Comparison of ENCODE assay signal across 8 cellular contexts in genomic region chr3:132255041-132255745, GRCh38.
DNase-seq lines count a peak whose midpoint lies in the region; ATAC-seq and TF ChIP-seq lines count a peak whose summit lies in the region.
"Had no signal": no experiment of that assay in that cellular context is flagged by ENCODE, and none has a peak within 500 bp of the region (broad histone marks: within the 10 kb centered on the region; RNA-seq: fewer than 3 reads in every experiment).

No MANE protein-coding gene starts in this region.

- peak; percentile 95 for DNase-seq in GM23248
- DNase-seq in RWPE1 (ENCODE audit: low spot score) = peak; percentile 19
- peak; percentile 71 for DNase-seq in fibroblast of villous mesenchyme (ENCODE audit: low read depth)
- DNase-seq in testis = no peak
- no peak for DNase-seq in activated naive CD4-positive, alpha-beta T cell (lab: John Stamatoyannopoulos, UW)
- DNase-seq: activated T-cell treated with anti-CD3 and anti-CD28 coated beads, Interleukin-2, amount 50 U/mL, for 1 hour had no signal

- peaks cover 35% of the 10 kb centered on the region for H3F3A ChIP-seq in GM23248 (ENCODE audit: insufficient read depth)

- peaks cover 34% of the 10 kb centered on the region for H3K4me1 ChIP-seq in GM23248 (ENCODE audit: insufficient read depth)
- H3K4me1 ChIP-seq in skeletal muscle satellite cell (ENCODE audit: control insufficient read depth, insufficient read depth, low read length) = peaks cover 20% of the 10 kb centered on the region
- H3K4me1 ChIP-seq in testis = no peaks in the 10 kb centered on the region

- no peaks in the 10 kb centered on the region for H3K9me2 ChIP-seq in GM23248 (ENCODE audit: insufficient read depth)

- POLR2A ChIA-PET in RWPE1 (lab: Yijun Ruan, JAX; ENCODE audit: low non-redundant PET) = interaction anchor here (0.6 kb wide), 1 partner anchor 97 kb away, joined by 3 read pairs; no protein-coding TSS in a partner anchor

- CTCF ChIA-PET in RWPE1 (lab: Yijun Ruan, JAX) = interaction anchor here (0.6 to 1.4 kb wide), 3 partner anchors 33 to 97 kb away, joined by 3 to 16 read pairs (median 3); no protein-coding TSS in a partner anchor

- ATAC-seq in HG03378 (IDR thresholded peaks at IDR 0.05; ENCODE audit: unreplicated experiment) = no peak

- in situ Hi-C loops in GM23248 (cut with MboI) = loop anchor here (10.0 kb wide), 1 partner anchor 150 kb away; no protein-coding TSS in a partner anchor

- H3K27me3 ChIP-seq in GM23248 (replicated peaks; ENCODE audit: insufficient read depth) (no peaks in the 10 kb centered on the region), skeletal muscle satellite cell (ENCODE audit: control insufficient read depth, insufficient read depth, low read length) (no peaks in the 10 kb centered on the region), testis (no peaks in the 10 kb centered on the region)

- H3K36me3 ChIP-seq in GM23248 (ENCODE audit: low read depth) (no peaks in the 10 kb centered on the region), skeletal muscle satellite cell (ENCODE audit: insufficient read depth, low read length) (no peaks in the 10 kb centered on the region), testis (ENCODE audit: low read depth, missing control alignments) (no peaks in the 10 kb centered on the region)

- H3K4me3 ChIP-seq in GM23248 (peak overlapping the region; percentile 51), fibroblast of villous mesenchyme (ENCODE audit: low read depth, low read length) (no peak overlapping the region), skeletal muscle satellite cell (ENCODE audit: low read length) (no peak overlapping the region), testis (no peak overlapping the region)

- no peak for TF ChIP-seq CTCF in RWPE1 (conservative IDR thresholded peaks at IDR 0.05; ENCODE audit: low read depth)
- no peak for TF ChIP-seq CTCF in fibroblast of villous mesenchyme (IDR thresholded peaks at IDR 0.05; ENCODE audit: insufficient read depth, low read depth, low read length)
- no peak for TF ChIP-seq CTCF in testis (IDR thresholded peaks at IDR 0.05)

- H3K27ac ChIP-seq in GM23248 (peak overlapping the region; percentile 97), RWPE1 (no peak overlapping the region), testis (no peak overlapping the region)

- H4K20me1 ChIP-seq in GM23248 (ENCODE audit: insufficient read depth) = no peaks in the 10 kb centered on the region

- H3K9me3 ChIP-seq in GM23248 (ENCODE audit: low read depth) (no peaks in the 10 kb centered on the region), skeletal muscle satellite cell (replicated peaks; ENCODE audit: low read length) (no peaks in the 10 kb centered on the region), testis (no peaks in the 10 kb centered on the region)

- H3K79me2 ChIP-seq in GM23248 (ENCODE audit: insufficient read depth) = no peaks in the 10 kb centered on the region

- no peak for TF ChIP-seq POLR2A in testis (IDR thresholded peaks at IDR 0.05)

- peak overlapping the region; percentile 69 for H3K9ac ChIP-seq in GM23248
- H3K9ac ChIP-seq in skeletal muscle satellite cell (ENCODE audit: low read depth, low read length) = no peak overlapping the region

- intact Hi-C loops in testis (cut with DNase I; ENCODE audit: low total_unique reads) = no loop called here

- peak overlapping the region; percentile 81 for H3K4me2 ChIP-seq in GM23248 (ENCODE audit: unreplicated experiment)
- peak overlapping the region; percentile 23 for H3K4me2 ChIP-seq in skeletal muscle satellite cell (ENCODE audit: low read length)

- 0 out of 2 replicates have a peak overlapping the region, but pooled peaks have one; percentile 50 for H2AFZ ChIP-seq in GM23248

- WGBS in GM23248 (ENCODE audit: low coverage in 1 of 2, low lambda C conversion rate in 2 of 2, missing lambda C conversion rate in 2 of 2), 2 experiments = 1 to 4% methylated on average over 5 of the region's 5 CpGs
- 52 to 54% methylated on average over 5 of the region's 5 CpGs for WGBS in testis, 2 donors

Comparison
In these comparisons a context has a peak if more than half of its experiments do, and no peak if none do; other contexts are left out.
1. DNase-seq: peak in GM23248 (single experiment), RWPE1 (single experiment) and fibroblast of villous mesenchyme (single experiment); none in testis (single experiment) and activated naive CD4-positive, alpha-beta T cell (0 of 4).